Comparison of ENCODE assay signal across 14 cellular contexts in genomic region chr12:66319266-66319954, GRCh38. TPM values are rescaled to one million over a fixed set of nuclear protein-coding genes. Genes with fewer than 3 reads are reported as not detected.
DNase-seq lines count a peak whose midpoint lies in the region; ATAC-seq, FAIRE-seq and TF ChIP-seq lines count a peak whose summit lies in the region.
"Had no signal": no experiment of that assay in that cellular context is flagged by ENCODE, and none has a peak within 500 bp of the region (broad histone marks: within the 10 kb centered on the region; RNA-seq: fewer than 3 reads in every experiment).

No MANE protein-coding gene starts in this region.

- peak; percentile 41 for FAIRE-seq in colon (lab: Jason Lieb, UNC)
- FAIRE-seq: TTC549 had no signal

- no peak for TF ChIP-seq RAD21 in SK-N-SH (IDR thresholded peaks at IDR 0.05; ENCODE audit: low read length)

- TF ChIP-seq CTCF in SK-N-SH (IDR thresholded peaks at IDR 0.05) = no peak

- H3K27ac ChIP-seq in SK-N-SH (ENCODE audit: low read depth in 2 of 2, low read length in 1 of 2) = no peak overlapping the region
- H3K27ac ChIP-seq: brain microvascular endothelial cell, colonic mucosa, upper lobe of right lung had no signal

- TF ChIP-seq EP300 in SK-N-SH (IDR thresholded peaks at IDR 0.05; ENCODE audit: borderline replicate concordance in 1 of 2, low read depth in 1 of 2, low read length in 1 of 2) = no peak

- 85% methylated on average over 4 of the region's 4 CpGs for WGBS in SK-N-SH (ENCODE audit: low lambda C conversion rate)

- CTCF ChIA-PET in SK-N-SH (lab: Yijun Ruan, JAX) = interaction anchor here (1.4 kb wide), 1 partner anchor 10 kb away, joined by 3 read pairs; no protein-coding TSS in a partner anchor

- H3K4me3 ChIP-seq in SK-N-SH (ENCODE audit: low read depth in 2 of 2, low read length in 1 of 2) (no peak overlapping the region), MG63 (no peak overlapping the region)
- H3K4me3 ChIP-seq: colonic mucosa, upper lobe of right lung had no signal

- H3K9me3 ChIP-seq in SK-N-SH (no peaks in the 10 kb centered on the region), MG63 (no peaks in the 10 kb centered on the region)
- H3K9me3 ChIP-seq: colonic mucosa, upper lobe of right lung had no signal

- H3K36me3 ChIP-seq in SK-N-SH (replicated peaks in 1 of 2; ENCODE audit: control insufficient read depth in 1 of 2, insufficient read depth in 2 of 2, low read length in 1 of 2) (peaks cover 17 to 36% of the 10 kb centered on the region in 2 experiments), MG63 (peaks cover 3% of the 10 kb centered on the region)
- H3K36me3 ChIP-seq: brain microvascular endothelial cell, colonic mucosa had no signal

- H3K9me2 ChIP-seq in SK-N-SH = no peaks in the 10 kb centered on the region

- no peak overlapping the region for H2AFZ ChIP-seq in SK-N-SH (ENCODE audit: low read depth)

- no peaks in the 10 kb centered on the region for H3K79me2 ChIP-seq in SK-N-SH (ENCODE audit: insufficient read depth)

- POLR2A ChIA-PET in SK-N-SH (lab: Yijun Ruan, JAX) = no interaction called here

- no peaks in the 10 kb centered on the region for H3K27me3 ChIP-seq in SK-N-SH (ENCODE audit: insufficient read depth)
- H3K27me3 ChIP-seq in MG63 = no peaks in the 10 kb centered on the region
- H3K27me3 ChIP-seq: brain microvascular endothelial cell, colonic mucosa, upper lobe of right lung had no signal

- H3K4me1 ChIP-seq in SK-N-SH (ENCODE audit: control insufficient read depth in 1 of 2, insufficient read depth in 2 of 2, low read depth in 1 of 2, low read length in 1 of 2) = no peaks in the 10 kb centered on the region; a peak in 2 of 4 replicates
- H3K4me1 ChIP-seq: colonic mucosa, upper lobe of right lung had no signal

- no peak for ATAC-seq in SK-N-SH treated with all-trans-retinoic acid at 6 μM for 48 hours
- peak; percentile 70 for ATAC-seq in GM21390 (IDR thresholded peaks at IDR 0.05; ENCODE audit: unreplicated experiment)
- peak; percentile 62 for ATAC-seq in HG03196 (IDR thresholded peaks at IDR 0.05; ENCODE audit: unreplicated experiment)
- no peak for ATAC-seq in HG02759 (IDR thresholded peaks at IDR 0.05; ENCODE audit: unreplicated experiment)
- ATAC-seq in HG03442 (IDR thresholded peaks at IDR 0.05; ENCODE audit: unreplicated experiment) = no peak
- ATAC-seq: upper lobe of right lung had no signal

- DNase-seq in SK-N-SH (no peak), MG63 (no peak)
- DNase-seq: 8988T, brain microvascular endothelial cell, colonic mucosa, NCI-H1436, upper lobe of right lung had no signal

- no peak overlapping the region for H3K9ac ChIP-seq in SK-N-SH

- H3K4me2 ChIP-seq in SK-N-SH = no peak overlapping the region

- H3F3A ChIP-seq in SK-N-SH (replicated peaks; ENCODE audit: insufficient read depth) = peaks cover 2% of the 10 kb centered on the region

- no peaks in the 10 kb centered on the region for H4K20me1 ChIP-seq in SK-N-SH (ENCODE audit: insufficient read depth)

TF ChIP-seq in SK-N-SH treated with all-trans-retinoic acid at 6 μM for 48 hours, 23 proteins besides CTCF, POLR2A, EP300 and RAD21:
- TF ChIP-seq ZFP30 (CRISPR knock-in tag; IDR thresholded peaks at IDR 0.05) = no peak
- TF ChIP-seq ISL1 (CRISPR knock-in tag; IDR thresholded peaks at IDR 0.05) = peak; percentile 68
- TF ChIP-seq PATZ1 (CRISPR knock-in tag; IDR thresholded peaks at IDR 0.05; ENCODE audit: borderline replicate concordance) = no peak; the same call in 1 of the 2 replicates
- TF ChIP-seq ARNTL (CRISPR knock-in tag; IDR thresholded peaks at IDR 0.05; ENCODE audit: borderline replicate concordance, low read depth) = no peak
- TF ChIP-seq ZNF8 (CRISPR knock-in tag; IDR thresholded peaks at IDR 0.05) = no peak
- TF ChIP-seq SNAI2 (CRISPR knock-in tag; IDR thresholded peaks at IDR 0.05) = no peak

TF ChIP-seq in SK-N-SH, 30 proteins besides CTCF, POLR2A, EP300 and RAD21:
- no peak for TF ChIP-seq ZBTB33 (IDR thresholded peaks at IDR 0.05; ENCODE audit: borderline replicate concordance, low read depth)
- no peak for TF ChIP-seq SMC3 (IDR thresholded peaks at IDR 0.05; ENCODE audit: low read depth, low read length)
- no peak for TF ChIP-seq MEF2A (IDR thresholded peaks at IDR 0.05; ENCODE audit: borderline replicate concordance, low read depth)
- TF ChIP-seq REST (IDR thresholded peaks at IDR 0.05; ENCODE audit: low read depth, low read length) = no peak
- TF ChIP-seq IRF3 (IDR thresholded peaks at IDR 0.05; ENCODE audit: low read depth, low read length) = no peak
- TF ChIP-seq POLR2AphosphoS5 (IDR thresholded peaks at IDR 0.05; ENCODE audit: low read depth, low read length) = no peak
- TF ChIP-seq GABPA (IDR thresholded peaks at IDR 0.05; ENCODE audit: low read depth) = no peak
- no peak for TF ChIP-seq TAF1 (IDR thresholded peaks at IDR 0.05; ENCODE audit: borderline replicate concordance, low read depth, low read length)
- TF ChIP-seq FOXJ3 (CRISPR knock-in tag; IDR thresholded peaks at IDR 0.05) = no peak
- no peak for TF ChIP-seq GATA2 (CRISPR knock-in tag; IDR thresholded peaks at IDR 0.05)

RNA-seq across cellular contexts. Expression of gene HELB, which starts 17.1 kb away (rescaled TPM):
- polyA plus RNA-seq in SK-N-SH (2012; rRNA removed) = 0.38 and 0.54 TPM in 2 replicates
- polyA plus RNA-seq in SK-N-SH (2012; cell fraction: cytosol; rRNA removed) = 0.46 and 0.49 TPM in 2 replicates
- 1.0 and 1.8 TPM in 2 replicates for polyA plus RNA-seq in SK-N-SH (2012; cell fraction: nucleus; rRNA removed)
- total RNA-seq in MG63 (2014; rRNA removed; shearing (Covaris generic); ENCODE audit: low replicate concordance) = 2.2 and 2.9 TPM in 2 replicates

Comparison
In these comparisons a context has a peak if more than half of its experiments do, and no peak if none do; other contexts are left out.
1. ATAC-seq: peak in GM21390 (single experiment) and HG03196 (single experiment); none in SK-N-SH treated with all-trans-retinoic acid at 6 μM for 48 hours (single experiment), HG02759 (single experiment) and HG03442 (single experiment).